ENCODE assay signal across 25 cellular contexts in genomic region chr6:137498488-137499219, GRCh38. TPM values are rescaled to one million over a fixed set of nuclear protein-coding genes. Genes with fewer than 3 reads are reported as not detected.
DNase-seq lines count a peak whose midpoint lies in the region; ATAC-seq and TF ChIP-seq lines count a peak whose summit lies in the region.
"Had no signal": no experiment of that assay in that cellular context is flagged by ENCODE, and none has a peak within 500 bp of the region (broad histone marks: within the 10 kb centered on the region; RNA-seq: fewer than 3 reads in every experiment).

No MANE protein-coding gene starts in this region.

- H3K36me3 Mint-ChIP-seq in CD8-positive, alpha-beta memory T cell = no peaks in the 10 kb centered on the region
- H3K36me3 Mint-ChIP-seq in H9 (ENCODE audit: insufficient read depth in 1 of 3, low read depth in 3 of 3) (no peaks in the 10 kb centered on the region; a peak in 1 of 7 replicates), nephron progenitor cell (ENCODE audit: low read depth) (no peaks in the 10 kb centered on the region)
- peaks cover 19% of the 10 kb centered on the region for H3K36me3 Mint-ChIP-seq in effector memory CD8-positive, alpha-beta T cell (ENCODE audit: insufficient read depth)

- H3K23me2 ChIP-seq in H9 (ENCODE audit: insufficient read length, low read depth, low read length, poor library complexity, severe bottlenecking) = peaks cover 32% of the 10 kb centered on the region

- H2BK5ac ChIP-seq in H9 (ENCODE audit: insufficient read length, low read length) = no peak overlapping the region

- no peak overlapping the region for H3K4me3 ChIP-seq in CD8-positive, alpha-beta memory T cell (ENCODE audit: low read length)
- H3K4me3 ChIP-seq in A673 (ENCODE audit: low read depth, low read length, poor library complexity, severe bottlenecking) = no peak overlapping the region

- no peaks in the 10 kb centered on the region for H4K20me1 ChIP-seq in H9 (ENCODE audit: control insufficient read depth, insufficient read depth, insufficient read length)

- no peak for DNase-seq in CD8-positive, alpha-beta memory T cell
- no peak for DNase-seq in H9
- DNase-seq in effector memory CD8-positive, alpha-beta T cell = no peak
- DNase-seq in nephron progenitor cell = no peak
- no peak for DNase-seq in A673 (ENCODE audit: low spot score)
- no peak for DNase-seq in Ammon's horn (ENCODE audit: low spot score)
- DNase-seq in activated effector memory CD4-positive, alpha-beta T cell treated with anti-CD3 and anti-CD28 coated beads, Interleukin-2, amount 50 U/mL, for 16 hours = no peak
- DNase-seq: activated CD4-positive, CD25-positive, alpha-beta regulatory T cell treated with anti-CD3 and anti-CD28 coated beads, Interleukin-2, amount 50 U/mL, for 72 hours; adrenal gland; AML-193; COR-L47; heart left ventricle; HFFc6; NCI-H1105; NCI-H2029 treated with DMSO at 0.1 percent for 48 hours; NCI-H226; OCI-M1; SHP77; thyroid gland had no signal

- no peak overlapping the region for H2AK5ac ChIP-seq in H9 (ENCODE audit: insufficient read length, low read length)

- H3K4me3 Mint-ChIP-seq in CD8-positive, alpha-beta memory T cell = peak overlapping the region in 4 of 7 donors; percentile 20 to 61 (median 28)
- H3K4me3 Mint-ChIP-seq in H9 = peak overlapping the region; percentile 47 to 86
- peak overlapping the region; percentile 54 to 64 for H3K4me3 Mint-ChIP-seq in effector memory CD8-positive, alpha-beta T cell
- peak overlapping the region; percentile 62 for H3K4me3 Mint-ChIP-seq in nephron progenitor cell
- H3K4me3 Mint-ChIP-seq: dendritic cell treated with granulocyte-macrophage colony-stimulating factor and Interleukin-4, amounts not matched to agents 40 ng/mL and 50 ng/mL, for 4 days; HFFc6 had no signal

- H4K8ac ChIP-seq in H9 (replicated peaks; ENCODE audit: insufficient read length, low read depth, low read length) = no peak overlapping the region

- H3K4ac ChIP-seq in H9 (ENCODE audit: low read depth, low read length) = no peak overlapping the region

- no peaks in the 10 kb centered on the region for H3K79me1 ChIP-seq in H9 (ENCODE audit: insufficient read depth, low read depth, low read length, poor library complexity, severe bottlenecking)

- H3K36me3 ChIP-seq in CD8-positive, alpha-beta memory T cell (ENCODE audit: insufficient read depth, low read length) = no peaks in the 10 kb centered on the region
- H3K36me3 ChIP-seq in A673 (ENCODE audit: insufficient read depth, low read length, poor library complexity, severe bottlenecking) = no peaks in the 10 kb centered on the region
- H3K36me3 ChIP-seq: adrenal gland, heart left ventricle, thyroid gland had no signal

- no peak overlapping the region for H3K56ac ChIP-seq in H9 (ENCODE audit: insufficient read length, low read depth, low read length)

- peaks cover 41% of the 10 kb centered on the region for H3K4me1 ChIP-seq in CD8-positive, alpha-beta memory T cell (ENCODE audit: insufficient read depth, low read length)
- H3K4me1 ChIP-seq in H9 (ENCODE audit: insufficient read depth, low read length) (no peaks in the 10 kb centered on the region), A673 (ENCODE audit: insufficient read depth, low read length, poor library complexity, severe bottlenecking) (no peaks in the 10 kb centered on the region)

- no peaks in the 10 kb centered on the region for H3K9me3 ChIP-seq in CD8-positive, alpha-beta memory T cell (ENCODE audit: low read length)
- H3K9me3 ChIP-seq in H9 (ENCODE audit: control insufficient read depth, low read depth, low read length) (no peaks in the 10 kb centered on the region), A673 (ENCODE audit: low read depth, low read length, poor library complexity, severe bottlenecking) (no peaks in the 10 kb centered on the region)
- H3K9me3 ChIP-seq: adrenal gland, heart left ventricle, thyroid gland had no signal

- no peak overlapping the region for H4K5ac ChIP-seq in H9 (ENCODE audit: insufficient read length, low read depth, low read length)

- H2AFZ ChIP-seq in H9 (ENCODE audit: low read length) = no peak overlapping the region

- H3K27ac Mint-ChIP-seq in CD8-positive, alpha-beta memory T cell = peak overlapping the region in 1 of 8 donors; percentile 10
- H3K27ac Mint-ChIP-seq in H9 = no peak overlapping the region
- H3K27ac Mint-ChIP-seq in effector memory CD8-positive, alpha-beta T cell = no peak overlapping the region
- no peak overlapping the region for H3K27ac Mint-ChIP-seq in nephron progenitor cell
- H3K27ac Mint-ChIP-seq: activated T-helper 2 cell treated with anti-CD3 and anti-CD28 coated beads, Interferon-gamma antibody, Interleukin-2, Interleukin-4, amounts not matched to agents 10 μg/mL and 5 μg/mL and 100 μg/mL, durations not matched to agents 14 hours and 24 hours and 36 hours; dendritic cell treated with granulocyte-macrophage colony-stimulating factor and Interleukin-4, amounts not matched to agents 40 ng/mL and 50 ng/mL, for 4 days; HFFc6; progenitor cell of endocrine pancreas; stimulated activated memory B cell treated with anti-CD40 and anti-IgM and Interleukin-4, amounts not matched to agents 10 μg/mL and 1 μg/mL and 100 μg/mL, for 72 hours had no signal

- H2BK20ac ChIP-seq in H9 (ENCODE audit: low read depth, low read length, poor library complexity, severe bottlenecking) = no peak overlapping the region

- peaks cover 58 to 85% of the 10 kb centered on the region in 2 donors for H3K27me3 Mint-ChIP-seq in CD8-positive, alpha-beta memory T cell
- H3K27me3 Mint-ChIP-seq in H9 (ENCODE audit: low read depth) (peaks cover 97% of the 10 kb centered on the region), nephron progenitor cell (ENCODE audit: low read depth, poor library complexity) (peaks cover 100% of the 10 kb centered on the region)
- peaks cover 74 to 85% of the 10 kb centered on the region in 2 donors for H3K27me3 Mint-ChIP-seq in effector memory CD8-positive, alpha-beta T cell

- CTCF ChIA-PET in CD8-positive, alpha-beta memory T cell (lab: Charles Lee) = no interaction called here
- CTCF ChIA-PET in A673 (lab: Charles Lee) = no interaction called here

- H3K4me1 Mint-ChIP-seq in CD8-positive, alpha-beta memory T cell = peaks cover 33 to 44% (median 44%) of the 10 kb centered on the region in 3 donors
- H3K4me1 Mint-ChIP-seq in H9 = peaks cover 39 to 41% of the 10 kb centered on the region in 2 experiments
- peaks cover 30 to 31% of the 10 kb centered on the region in 2 donors for H3K4me1 Mint-ChIP-seq in effector memory CD8-positive, alpha-beta T cell (ENCODE audit: low read depth in 2 of 2)
- peaks cover 36% of the 10 kb centered on the region for H3K4me1 Mint-ChIP-seq in nephron progenitor cell

- H3K14ac ChIP-seq in H9 (ENCODE audit: insufficient read depth, low read length) = no peak overlapping the region

- H2BK15ac ChIP-seq in H9 (ENCODE audit: low read depth, low read length) = no peak overlapping the region

- no peak overlapping the region for H3K23ac ChIP-seq in H9 (ENCODE audit: insufficient read length, low read depth, low read length)

- no TSS peak for BruUV-seq in A673 (replicated peaks; lab: Mats Ljungman, UMichigan)

- no CpG with 5 or more reads among the region's 11 CpGs for whole genome bisulfite sequencing in H9 (ENCODE audit: extremely low coverage, insufficient read length, low lambda C conversion rate)

- peaks cover 64% of the 10 kb centered on the region for H3K27me3 ChIP-seq in CD8-positive, alpha-beta memory T cell (ENCODE audit: insufficient read depth, low read length, poor library complexity, severe bottlenecking)
- H3K27me3 ChIP-seq in H9 (ENCODE audit: insufficient read depth, low read length) (peaks cover 55% of the 10 kb centered on the region), A673 (replicated peaks; ENCODE audit: insufficient read depth, low read depth, low read length, poor library complexity) (peaks cover 100% of the 10 kb centered on the region)

- no peak overlapping the region for H3T11ph ChIP-seq in H9 (ENCODE audit: low read length)

- no peak for TF ChIP-seq CTCF in H9 (conservative IDR thresholded peaks at IDR 0.05)
- no peak for TF ChIP-seq CTCF in nephron progenitor cell (IDR thresholded peaks at IDR 0.05)
- no peak for TF ChIP-seq CTCF in A673 (conservative IDR thresholded peaks at IDR 0.05; ENCODE audit: low read depth, low read length)

- intact Hi-C loops in A673 (cut with micrococcal nuclease; ENCODE audit: unreplicated experiment) = no loop called here

- POLR2A ChIA-PET in CD8-positive, alpha-beta memory T cell (lab: Charles Lee) = no interaction called here
- POLR2A ChIA-PET in A673 (lab: Charles Lee; ENCODE audit: low non-redundant PET) = no interaction called here

- H4K91ac ChIP-seq in H9 (ENCODE audit: insufficient read length, low read depth, low read length) = no peak overlapping the region

- no peak for ATAC-seq in effector memory CD8-positive, alpha-beta T cell (replicated peaks)

- no peak overlapping the region for H3K18ac ChIP-seq in H9 (ENCODE audit: insufficient read length, low read depth, low read length)

- peaks cover 0 to 10% (median 4%) of the 10 kb centered on the region in 5 donors for H3K9me3 Mint-ChIP-seq in CD8-positive, alpha-beta memory T cell
- H3K9me3 Mint-ChIP-seq in H9 (peaks cover 0 to 3% of the 10 kb centered on the region in 2 experiments; a peak in 1 of 5 replicates), nephron progenitor cell (peaks cover 4% of the 10 kb centered on the region)
- H3K9me3 Mint-ChIP-seq in effector memory CD8-positive, alpha-beta T cell = no peaks in the 10 kb centered on the region
- H3K9me3 Mint-ChIP-seq: activated T-helper 2 cell treated with anti-CD3 and anti-CD28 coated beads, Interferon-gamma antibody, Interleukin-2, Interleukin-4, amounts not matched to agents 10 μg/mL and 5 μg/mL and 100 μg/mL, durations not matched to agents 14 hours and 24 hours and 36 hours; dendritic cell treated with granulocyte-macrophage colony-stimulating factor and Interleukin-4, amounts not matched to agents 40 ng/mL and 50 ng/mL, for 4 days; HFFc6 had no signal

- no peak overlapping the region for H2BK12ac ChIP-seq in H9 (ENCODE audit: insufficient read length, low read depth, low read length)

- no peak overlapping the region for H3K9ac ChIP-seq in H9 (ENCODE audit: extremely low read depth, insufficient read length, low read length)

- no peak overlapping the region for H3K27ac ChIP-seq in CD8-positive, alpha-beta memory T cell (ENCODE audit: low read depth, low read length)
- H3K27ac ChIP-seq in H9 (ENCODE audit: insufficient read length, low read depth, low read length) (no peak overlapping the region), A673 (ENCODE audit: low read depth, low read length, poor library complexity, severe bottlenecking) (no peak overlapping the region)
- H3K27ac ChIP-seq: adrenal gland, heart left ventricle, thyroid gland had no signal

- no peaks in the 10 kb centered on the region for H3K79me2 ChIP-seq in H9 (ENCODE audit: insufficient read depth, low read length)

- peak overlapping the region; percentile 81 for H3K4me2 ChIP-seq in H9 (ENCODE audit: insufficient read depth, insufficient read length, low read length)

- no peak overlapping the region for H2BK120ac ChIP-seq in H9 (ENCODE audit: low read depth, low read length, poor library complexity, severe bottlenecking)

RNA-seq across cellular contexts. Expression of gene OLIG3, which starts 4.5 kb away (rescaled TPM):
- total RNA-seq in CD8-positive, alpha-beta memory T cell = under 1 TPM; 0.26 to 0.40 TPM
- not detected for polyA plus RNA-seq in CD8-positive, alpha-beta memory T cell
- total RNA-seq in H9 (2021) = 0.22 and 0.42 TPM in 2 replicates
- not detected in 2 replicates for total RNA-seq in A673 (2021)
- total RNA-seq: activated T-helper 2 cell treated with anti-CD3 and anti-CD28 coated beads, Interferon-gamma antibody, Interleukin-2, Interleukin-4, amounts not matched to agents 10 μg/mL and 5 μg/mL and 100 μg/mL, durations not matched to agents 14 hours and 24 hours and 36 hours; adrenal gland; heart left ventricle; HFFc6; HT1080; liver; progenitor cell of endocrine pancreas; thyroid gland had no signal
- polyA plus RNA-seq: adrenal gland, heart left ventricle, liver had no signal
